27 cellular contexts compared by ENCODE assay signal in the genomic region with DNA sequence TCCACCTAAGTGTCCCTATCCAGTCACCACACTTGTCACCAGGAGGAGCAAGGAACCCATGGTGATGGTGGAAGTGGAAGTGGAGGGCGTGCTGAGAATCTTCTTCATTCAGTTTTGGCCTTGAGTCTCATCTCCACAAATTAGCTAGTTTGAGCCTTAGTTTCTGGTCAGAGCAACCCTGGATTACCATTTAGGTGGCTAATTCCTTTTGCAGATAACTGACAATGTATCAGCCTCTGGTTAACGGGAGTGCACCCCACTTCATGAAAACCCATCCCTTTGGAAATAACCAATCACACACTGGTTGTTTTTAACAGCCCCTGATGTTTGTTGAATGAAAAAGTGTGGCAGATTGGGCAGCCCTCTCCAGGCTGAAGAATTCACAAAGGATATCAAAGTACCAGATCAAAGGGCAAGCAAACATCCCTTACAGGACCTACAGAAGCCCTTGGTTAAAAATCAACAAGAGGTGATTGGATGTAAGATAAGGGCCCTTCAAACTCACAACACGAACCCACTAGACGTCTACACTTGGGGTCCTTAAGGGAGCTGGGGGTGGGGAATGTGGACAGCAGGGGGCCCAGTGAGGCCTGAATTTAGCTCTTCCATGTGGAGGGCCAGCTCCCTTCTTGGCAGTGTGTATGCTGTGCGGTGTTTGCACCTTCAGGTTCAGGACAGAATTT.
"Had no signal": no experiment of that assay in that cellular context is flagged by ENCODE, and none has a peak within 500 bp of the region (broad histone marks: within the 10 kb centered on the region; RNA-seq: fewer than 3 reads in every experiment).

No MANE protein-coding gene starts in this region.

- H3K4me3 Mint-ChIP-seq: activated CD4-positive, alpha-beta T cell treated with anti-CD3 and anti-CD28 coated beads for 36 hours; activated naive CD4-positive, alpha-beta T cell treated with anti-CD3 and anti-CD28 coated beads, Interleukin-2, amount 10 ng/mL, durations not matched to agents 7 days and 5 days; activated T-helper 1 cell treated with anti-CD3 and anti-CD28 coated beads, Interleukin-12 subunit alpha, Interleukin-12 subunit beta, Interleukin-2, Interleukin-4 antibody, amounts not matched to agents 30 ng/mL and 10 ng/mL and 1 ng/mL, durations not matched to agents 14 hours and 24 hours and 36 hours; nephron; stimulated activated naive B cell treated with anti-CD40 and anti-IgM and Interleukin-4, amounts not matched to agents 10 μg/mL and 1 μg/mL and 100 μg/mL, for 72 hours; T-helper 2 cell treated with Interferon-gamma antibody and Interleukin-4, amounts not matched to agents 5 μg/mL and 100 μg/mL, for 36 hours had no signal

- H3K27ac ChIP-seq: gastroesophageal sphincter, ovary, psoas muscle, stomach, thyroid gland, upper lobe of left lung, vagina had no signal

- H3K27me3 ChIP-seq: ovary, upper lobe of left lung, vagina had no signal

- ATAC-seq: activated CD4-positive, alpha-beta T cell treated with anti-CD3 and anti-CD28 coated beads for 36 hours; gastroesophageal sphincter; left ventricle myocardium superior; psoas muscle; stimulated activated naive B cell treated with anti-CD40 and anti-IgM and Interleukin-4, amounts not matched to agents 10 μg/mL and 1 μg/mL and 100 μg/mL, for 72 hours had no signal

- H3K27ac Mint-ChIP-seq: activated CD4-positive, alpha-beta T cell treated with anti-CD3 and anti-CD28 coated beads for 36 hours; activated naive CD4-positive, alpha-beta T cell treated with anti-CD3 and anti-CD28 coated beads, Interleukin-2, amount 10 ng/mL, durations not matched to agents 7 days and 5 days; activated T-helper 1 cell treated with anti-CD3 and anti-CD28 coated beads, Interleukin-12 subunit alpha, Interleukin-12 subunit beta, Interleukin-2, Interleukin-4 antibody, amounts not matched to agents 30 ng/mL and 10 ng/mL and 1 ng/mL, durations not matched to agents 14 hours and 24 hours and 36 hours; stimulated activated naive B cell treated with anti-CD40 and anti-IgM and Interleukin-4, amounts not matched to agents 10 μg/mL and 1 μg/mL and 100 μg/mL, for 72 hours; T-helper 2 cell treated with Interferon-gamma antibody and Interleukin-4, amounts not matched to agents 5 μg/mL and 100 μg/mL, for 36 hours had no signal

- H3K4me1 ChIP-seq: gastroesophageal sphincter, psoas muscle, stomach, thyroid gland, vagina had no signal

- H3K9me3 Mint-ChIP-seq: activated naive CD4-positive, alpha-beta T cell treated with anti-CD3 and anti-CD28 coated beads, Interleukin-2, amount 10 ng/mL, durations not matched to agents 7 days and 5 days; activated T-helper 1 cell treated with anti-CD3 and anti-CD28 coated beads, Interleukin-12 subunit alpha, Interleukin-12 subunit beta, Interleukin-2, Interleukin-4 antibody, amounts not matched to agents 30 ng/mL and 10 ng/mL and 1 ng/mL, durations not matched to agents 14 hours and 24 hours and 36 hours; nephron; stimulated activated naive B cell treated with anti-CD40 and anti-IgM and Interleukin-4, amounts not matched to agents 10 μg/mL and 1 μg/mL and 100 μg/mL, for 72 hours; T-helper 2 cell treated with Interferon-gamma antibody and Interleukin-4, amounts not matched to agents 5 μg/mL and 100 μg/mL, for 36 hours had no signal

- H3K4me1 Mint-ChIP-seq: activated CD4-positive, alpha-beta T cell treated with anti-CD3 and anti-CD28 coated beads for 36 hours; activated naive CD4-positive, alpha-beta T cell treated with anti-CD3 and anti-CD28 coated beads, Interleukin-2, amount 10 ng/mL, durations not matched to agents 7 days and 5 days had no signal

- H3K36me3 ChIP-seq: gastroesophageal sphincter, ovary, stomach, thyroid gland, upper lobe of left lung, vagina had no signal

- H3K4me3 ChIP-seq: gastroesophageal sphincter, ovary, psoas muscle, stomach, thyroid gland, upper lobe of left lung, vagina had no signal

- H3K9me3 ChIP-seq: gastroesophageal sphincter, ovary, psoas muscle, stomach, thyroid gland, upper lobe of left lung, vagina had no signal

- H3K36me3 Mint-ChIP-seq: activated naive CD4-positive, alpha-beta T cell treated with anti-CD3 and anti-CD28 coated beads, Interleukin-2, amount 10 ng/mL, durations not matched to agents 7 days and 5 days; stimulated activated naive B cell treated with anti-CD40 and anti-IgM and Interleukin-4, amounts not matched to agents 10 μg/mL and 1 μg/mL and 100 μg/mL, for 72 hours had no signal

- FAIRE-seq: endothelial cell of umbilical vein, keratinocyte had no signal

- DNase-seq: activated CD4-positive, alpha-beta T cell treated with anti-CD3 and anti-CD28 coated beads for 36 hours; activated CD4-positive, CD25-positive, alpha-beta regulatory T cell; activated CD8-positive, alpha-beta memory T cell treated with anti-CD3 and anti-CD28 coated beads for 24 hours; activated effector memory CD4-positive, alpha-beta T cell treated with anti-CD3 and anti-CD28 coated beads, Interleukin-2, amount 50 U/mL, for 16 hours; activated naive CD4-positive, alpha-beta T cell treated with anti-CD3 and anti-CD28 coated beads, Interleukin-2, amount 10 ng/mL, durations not matched to agents 7 days and 5 days; amniotic stem cell; central memory CD4-positive, alpha-beta T cell; head of caudate nucleus; hippocampal formation; left ventricle myocardium superior; mammary epithelial cell; ovary; psoas muscle; stimulated activated CD4-positive, alpha-beta T cell treated with anti-CD3 and anti-CD28 coated beads, Interleukin-15, amount 100 ng/mL, for 24 hours; stimulated activated CD4-positive, alpha-beta T cell treated with anti-CD3 and anti-CD28 coated beads, Interleukin-2, amount 100 ng/mL, for 24 hours; stimulated activated naive B cell treated with anti-CD40 and anti-IgM and Interleukin-4, amounts not matched to agents 10 μg/mL and 1 μg/mL and 100 μg/mL, for 72 hours; stomach; T-helper 1 cell; thyroid gland; upper lobe of left lung had no signal
